ENCODE assay signal across 31 cellular contexts in the genomic region with DNA sequence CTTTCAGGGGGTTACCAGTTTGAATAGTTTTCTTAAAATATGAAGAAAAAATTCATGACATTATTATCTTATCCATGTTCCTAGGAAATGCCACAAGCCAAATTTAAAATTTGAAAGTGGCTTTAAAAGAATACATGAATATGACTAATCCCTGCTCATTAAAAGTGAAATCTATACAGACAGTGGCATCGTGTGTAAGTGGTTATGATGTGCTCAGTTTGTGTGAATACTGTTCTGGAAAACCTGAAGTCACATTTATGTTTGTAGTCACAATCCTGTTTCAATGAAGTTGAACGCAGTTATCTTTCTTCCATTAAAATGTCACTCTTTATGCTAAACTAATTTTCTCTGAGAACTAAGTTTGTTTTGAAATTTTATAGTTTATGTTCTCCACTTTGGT.
"Had no signal": no experiment of that assay in that cellular context is flagged by ENCODE, and none has a peak within 500 bp of the region (broad histone marks: within the 10 kb centered on the region; RNA-seq: fewer than 3 reads in every experiment).

No MANE protein-coding gene starts in this region.

- H3K27ac ChIP-seq: heart left ventricle, parathyroid adenoma, psoas muscle, sigmoid colon, thoracic aorta, WERI-Rb-1 had no signal

- H3K9me3 Mint-ChIP-seq: activated CD4-positive, alpha-beta T cell treated with anti-CD3 and anti-CD28 coated beads, Interleukin-2, amount 10 ng/mL, durations not matched to agents 7 days and 5 days; central memory CD8-positive, alpha-beta T cell; dendritic cell treated with granulocyte-macrophage colony-stimulating factor and Interleukin-4, amounts not matched to agents 40 ng/mL and 50 ng/mL, for 4 days; endodermal cell; immature natural killer cell; mesothelial cell of epicardium; stimulated activated naive B cell treated with anti-CD40 and anti-IgM and Interleukin-4, amounts not matched to agents 10 μg/mL and 1 μg/mL and 100 μg/mL, for 72 hours; T-helper 1 cell treated with Interleukin-12 subunit alpha and Interleukin-12 subunit beta and Interleukin-4 antibody, amounts not matched to agents 30 μg/mL and 1 μg/mL, for 36 hours had no signal

- ATAC-seq: activated CD4-positive, CD25-positive, alpha-beta regulatory T cell treated with anti-CD3 and anti-CD28 coated beads, Interleukin-2, amount 50 U/mL, for 24 hours; esophagus mucosa; heart left ventricle; left colon; psoas muscle; stimulated activated naive B cell treated with anti-CD40 and anti-IgM and Interleukin-4, amounts not matched to agents 10 μg/mL and 1 μg/mL and 100 μg/mL, for 72 hours had no signal

- H3K4me1 Mint-ChIP-seq: immature natural killer cell; stimulated activated naive B cell treated with anti-CD40 and anti-IgM and Interleukin-4, amounts not matched to agents 10 μg/mL and 1 μg/mL and 100 μg/mL, for 72 hours had no signal

- H3K27ac Mint-ChIP-seq: activated CD4-positive, alpha-beta T cell treated with anti-CD3 and anti-CD28 coated beads, Interleukin-2, amount 10 ng/mL, durations not matched to agents 7 days and 5 days; dendritic cell treated with granulocyte-macrophage colony-stimulating factor and Interleukin-4, amounts not matched to agents 40 ng/mL and 50 ng/mL, for 4 days; endodermal cell; mesothelial cell of epicardium; stimulated activated naive B cell treated with anti-CD40 and anti-IgM and Interleukin-4, amounts not matched to agents 10 μg/mL and 1 μg/mL and 100 μg/mL, for 72 hours; T-helper 1 cell treated with Interleukin-12 subunit alpha and Interleukin-12 subunit beta and Interleukin-4 antibody, amounts not matched to agents 30 μg/mL and 1 μg/mL, for 36 hours had no signal

- H3K9me3 ChIP-seq: heart left ventricle, psoas muscle, sigmoid colon, SK-N-SH, thoracic aorta had no signal

- H3K27me3 Mint-ChIP-seq: activated CD4-positive, alpha-beta T cell treated with anti-CD3 and anti-CD28 coated beads, Interleukin-2, amount 10 ng/mL, durations not matched to agents 7 days and 5 days; central memory CD8-positive, alpha-beta T cell; dendritic cell treated with granulocyte-macrophage colony-stimulating factor and Interleukin-4, amounts not matched to agents 40 ng/mL and 50 ng/mL, for 4 days; naive B cell; stimulated activated naive B cell treated with anti-CD40 and anti-IgM and Interleukin-4, amounts not matched to agents 10 μg/mL and 1 μg/mL and 100 μg/mL, for 72 hours had no signal

- H3K27me3 ChIP-seq: heart left ventricle, sigmoid colon had no signal

- DNase-seq: activated CD4-positive, alpha-beta T cell treated with anti-CD3 and anti-CD28 coated beads, Interleukin-2, amount 10 ng/mL, durations not matched to agents 7 days and 5 days; activated CD8-positive, alpha-beta memory T cell treated with anti-CD3 and anti-CD28 coated beads, Interleukin-2, amount 50 U/mL, for 48 hours; activated gamma-delta T cell treated with Interleukin-2 at 50 U/mL for 16 hours; amygdala; endodermal cell; foreskin fibroblast; heart left ventricle; hypothalamus; immature natural killer cell; kidney; left colon; naive B cell; nucleus accumbens; psoas muscle; sigmoid colon; SK-N-SH; small intestine; stimulated activated CD4-positive, alpha-beta T cell treated with anti-CD3 and anti-CD28 coated beads, Interleukin-4, amount 100 ng/mL, for 24 hours; stimulated activated naive B cell treated with anti-CD40 and anti-IgM and Interleukin-4, amounts not matched to agents 10 μg/mL and 1 μg/mL and 100 μg/mL, for 72 hours; SW 1271; T1000; trophoblast cell; WERI-Rb-1 had no signal

- H3K4me1 ChIP-seq: heart left ventricle, parathyroid adenoma, psoas muscle, sigmoid colon had no signal

- H3K4me3 ChIP-seq: heart left ventricle, psoas muscle, sigmoid colon, thoracic aorta had no signal

- H3K4me3 Mint-ChIP-seq: activated CD4-positive, alpha-beta T cell treated with anti-CD3 and anti-CD28 coated beads, Interleukin-2, amount 10 ng/mL, durations not matched to agents 7 days and 5 days; central memory CD8-positive, alpha-beta T cell; dendritic cell treated with granulocyte-macrophage colony-stimulating factor and Interleukin-4, amounts not matched to agents 40 ng/mL and 50 ng/mL, for 4 days; endodermal cell; immature natural killer cell; mesothelial cell of epicardium; naive B cell; stimulated activated naive B cell treated with anti-CD40 and anti-IgM and Interleukin-4, amounts not matched to agents 10 μg/mL and 1 μg/mL and 100 μg/mL, for 72 hours; T-helper 1 cell treated with Interleukin-12 subunit alpha and Interleukin-12 subunit beta and Interleukin-4 antibody, amounts not matched to agents 30 μg/mL and 1 μg/mL, for 36 hours had no signal
